Comparison of ENCODE assay signal across 22 cellular contexts in the genomic region with DNA sequence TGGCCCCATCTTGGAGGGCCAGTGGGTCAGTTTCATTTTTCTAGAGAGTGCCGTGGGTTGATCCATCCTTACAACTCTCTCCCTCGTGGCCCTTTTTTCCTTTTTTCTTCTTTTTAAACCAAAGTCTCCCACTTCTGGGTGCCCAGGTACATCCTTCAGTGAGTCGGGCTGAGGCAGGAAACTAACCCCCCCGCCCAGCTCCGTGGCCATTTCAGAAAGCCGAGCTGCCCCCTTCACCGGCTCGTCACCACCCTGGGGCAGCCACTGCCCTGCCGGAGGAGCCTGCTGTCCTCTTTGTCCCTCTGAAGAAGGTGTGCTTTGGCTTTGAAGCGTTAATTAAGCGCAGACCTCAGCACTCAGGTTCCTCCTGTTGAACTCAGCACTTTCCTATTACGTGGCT. TPM values are rescaled to one million over a fixed set of nuclear protein-coding genes. Genes with fewer than 3 reads are reported as not detected.
DNase-seq lines count a peak whose midpoint lies in the region; ATAC-seq, FAIRE-seq and TF ChIP-seq lines count a peak whose summit lies in the region.
"Had no signal": no experiment of that assay in that cellular context is flagged by ENCODE, and none has a peak within 500 bp of the region (broad histone marks: within the 10 kb centered on the region; RNA-seq: fewer than 3 reads in every experiment).

No MANE protein-coding gene starts in this region.

- POLR2A ChIA-PET in endothelial cell of umbilical vein (lab: Charles Lee) = no interaction called here

- intact Hi-C loops in endothelial cell of umbilical vein (cut with micrococcal nuclease) (no loop called here), lower leg skin (cut with DNase I; ENCODE audit: low total_unique reads) (no loop called here), Right ventricle myocardium inferior (cut with DNase I) (no loop called here)

- dilution Hi-C loops in endothelial cell of umbilical vein (cut with MboI; ENCODE audit: extremely low pct_ligation_motif_present, low sequenced_read_pairs) = no loop called here

- H3K9ac ChIP-seq in HUES64 (ENCODE audit: low read depth, low read length) (peak overlapping the region; percentile 35; the same call in 1 of the 2 replicates), endothelial cell of umbilical vein (replicated peaks; ENCODE audit: extremely low read depth, insufficient read depth, low read length) (no peak overlapping the region)

- H3K4me1 ChIP-seq in HUES64 (ENCODE audit: insufficient read depth, low read length) (peaks cover 20% of the 10 kb centered on the region), endothelial cell of umbilical vein (ENCODE audit: control insufficient read depth, extremely low read depth, insufficient read depth, low read length) (peaks cover 8% of the 10 kb centered on the region), osteoblast (ENCODE audit: insufficient read depth, low read length) (peaks cover 8% of the 10 kb centered on the region)

- CTCF ChIA-PET in endothelial cell of umbilical vein (lab: Charles Lee) = interaction anchor here (1.0 to 3.3 kb wide), 5 partner anchors 84 to 558 kb away, joined by 3 to 11 read pairs (median 3); no protein-coding TSS in a partner anchor

- no peak for FAIRE-seq in endothelial cell of umbilical vein (lab: Jason Lieb, UNC)
- FAIRE-seq: GM12878, GM19239 had no signal

- H3K4me2 ChIP-seq in endothelial cell of umbilical vein (ENCODE audit: insufficient read depth, low read length) (no peak overlapping the region), osteoblast (ENCODE audit: insufficient read depth, low read length) (peak overlapping the region; percentile 67)

- H2AFZ ChIP-seq in endothelial cell of umbilical vein (ENCODE audit: low read depth, low read length) (no peak overlapping the region), osteoblast (ENCODE audit: low read length) (peak overlapping the region; percentile 20)

- 37% methylated on average over 12 of the region's 12 CpGs for WGBS in HUES64
- 19 to 26% methylated on average over 12 of the region's 12 CpGs for WGBS in lower leg skin, 2 donors

- DNase-seq in ELR (ENCODE audit: low read depth) = peak; percentile 17
- DNase-seq in endothelial cell of umbilical vein (ENCODE audit: low read depth, low spot score) = no peak
- no peak for DNase-seq in osteoblast (ENCODE audit: insufficient read length, low spot score, missing footprints)
- DNase-seq in lower leg skin (ENCODE audit: low spot score in 2 of 2) = no peak
- no peak for DNase-seq in GM10266 (ENCODE audit: extremely low spot score)
- no peak for DNase-seq in Right ventricle myocardium inferior (ENCODE audit: missing footprints)
- DNase-seq: DND-41, GF-D8, GOT3, MM.1S, NCI-H1092, NCI-H1436 treated with DMSO at 0.1 percent for 48 hours, NCI-H2029, NCI-H82 had no signal

- no peak for ATAC-seq in Right ventricle myocardium inferior
- ATAC-seq: GM12878 had no signal

- H3K9me3 ChIP-seq in HUES64 (ENCODE audit: insufficient read depth, low read depth, low read length) = no peaks in the 10 kb centered on the region
- no peaks in the 10 kb centered on the region for H3K9me3 ChIP-seq in endothelial cell of umbilical vein (replicated peaks; ENCODE audit: control insufficient read depth, insufficient read depth, low read length)
- no peaks in the 10 kb centered on the region for H3K9me3 ChIP-seq in osteoblast (ENCODE audit: low read depth, low read length)
- H3K9me3 ChIP-seq: SJSA1 had no signal

- H3K4me3 ChIP-seq in HUES64 (ENCODE audit: low read length) (no peak overlapping the region), endothelial cell of umbilical vein (replicated peaks in 1 of 3; ENCODE audit: insufficient read depth in 1 of 3, low read depth in 1 of 3, low read length in 3 of 3) (no peak overlapping the region), osteoblast (ENCODE audit: insufficient read depth, low read length) (peak overlapping the region; percentile 33), lower leg skin (ENCODE audit: low read depth, poor library complexity, severe bottlenecking) (no peak overlapping the region)
- H3K4me3 ChIP-seq: GM12878, SJSA1 had no signal

- H4K20me1 ChIP-seq in endothelial cell of umbilical vein (replicated peaks; ENCODE audit: control insufficient read depth, extremely low read depth, insufficient read depth, low read length) (no peaks in the 10 kb centered on the region), osteoblast (ENCODE audit: insufficient read depth, low read length) (no peaks in the 10 kb centered on the region)

- H3K79me2 ChIP-seq in endothelial cell of umbilical vein (ENCODE audit: control insufficient read depth, insufficient read depth, low read length) (no peaks in the 10 kb centered on the region), osteoblast (ENCODE audit: insufficient read depth, low read length) (no peaks in the 10 kb centered on the region)

- BruUV-seq in endothelial cell of umbilical vein (replicated peaks; lab: Mats Ljungman, UMichigan) = no TSS peak

- H3K27ac ChIP-seq in HUES64 (ENCODE audit: low read depth, low read length) (no peak overlapping the region), endothelial cell of umbilical vein (ENCODE audit: insufficient read depth, low read depth, low read length) (no peak overlapping the region), osteoblast (ENCODE audit: low read depth, low read length) (no peak overlapping the region)
- H3K27ac ChIP-seq: SJSA1 had no signal

- no peaks in the 10 kb centered on the region for H3K9me1 ChIP-seq in endothelial cell of umbilical vein (replicated peaks; ENCODE audit: control insufficient read depth, extremely low read depth, insufficient read depth, low read length)

- no peak for TF ChIP-seq CTCF in endothelial cell of umbilical vein (IDR thresholded peaks at IDR 0.05; ENCODE audit: extremely low read depth in 1 of 2, insufficient read depth in 1 of 2, low read depth in 1 of 2, low read length in 2 of 2)
- TF ChIP-seq CTCF in osteoblast (IDR thresholded peaks at IDR 0.05; ENCODE audit: extremely low read depth, low read depth, low read length) = no peak
- no peak for TF ChIP-seq CTCF in lower leg skin (IDR thresholded peaks at IDR 0.05)
- no peak for TF ChIP-seq CTCF in GM10266 (IDR thresholded peaks at IDR 0.05; ENCODE audit: control insufficient read depth, insufficient read depth, low read depth, missing control alignments)

- no peaks in the 10 kb centered on the region for H3K36me3 ChIP-seq in HUES64 (ENCODE audit: insufficient read depth, low read length)
- no peaks in the 10 kb centered on the region for H3K36me3 ChIP-seq in endothelial cell of umbilical vein (ENCODE audit: control insufficient read depth in 2 of 2, extremely low read depth in 1 of 2, insufficient read depth in 2 of 2, low read length in 2 of 2)
- H3K36me3 ChIP-seq in osteoblast (ENCODE audit: insufficient read depth, low read length) = no peaks in the 10 kb centered on the region
- H3K36me3 ChIP-seq: SJSA1 had no signal

- peaks cover 44% of the 10 kb centered on the region for H3K27me3 ChIP-seq in HUES64 (ENCODE audit: insufficient read depth, low read length)
- peaks cover 37 to 58% of the 10 kb centered on the region in 2 experiments for H3K27me3 ChIP-seq in endothelial cell of umbilical vein (ENCODE audit: control insufficient read depth in 2 of 2, insufficient read depth in 2 of 2, low read length in 2 of 2)
- H3K27me3 ChIP-seq in osteoblast (ENCODE audit: insufficient read depth, low read length) = peaks cover 78% of the 10 kb centered on the region

- TF ChIP-seq POLR2A in endothelial cell of umbilical vein (IDR thresholded peaks at IDR 0.05; ENCODE audit: low read depth, low read length) = no peak
- no peak for TF ChIP-seq POLR2A in lower leg skin (IDR thresholded peaks at IDR 0.05)

TF ChIP-seq in endothelial cell of umbilical vein, 7 proteins besides CTCF, POLR2A, EP300 and RAD21 (continues in another document):
- TF ChIP-seq JUN (IDR thresholded peaks at IDR 0.05; ENCODE audit: borderline replicate concordance, insufficient read depth, insufficient read length, low read depth) (no peak), FOS (IDR thresholded peaks at IDR 0.05; ENCODE audit: borderline replicate concordance, insufficient read depth, low read length) (no peak), POLR2AphosphoS5 (IDR thresholded peaks at IDR 0.05; ENCODE audit: insufficient read depth, low read depth, low read length) (no peak), MYC (IDR thresholded peaks at IDR 0.05; ENCODE audit: low read depth, low read length) (no peak), EZH2 (IDR thresholded peaks at IDR 0.05; ENCODE audit: borderline replicate concordance, low read depth, low read length, severe bottlenecking) (peak; percentile 14)
- TF ChIP-seq, protein P1, sequence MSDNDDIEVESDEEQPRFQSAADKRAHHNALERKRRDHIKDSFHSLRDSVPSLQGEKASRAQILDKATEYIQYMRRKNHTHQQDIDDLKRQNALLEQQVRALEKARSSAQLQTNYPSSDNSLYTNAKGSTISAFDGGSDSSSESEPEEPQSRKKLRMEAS (IDR thresholded peaks at IDR 0.05; ENCODE audit: insufficient read depth, insufficient read length) = no peak

RNA-seq across cellular contexts. Expression of a gene that starts 5.2 kb away (rescaled TPM):
- polyA plus RNA-seq in HUES64 (2013, experiment 1 of 2) = 0.80 TPM
- polyA plus RNA-seq in HUES64 (2013, experiment 2 of 2) = 1.1 TPM
- total RNA-seq in endothelial cell of umbilical vein (not detected in 2 replicates), osteoblast (0.29 and 0.36 TPM in 2 replicates), lower leg skin (not detected), Right ventricle myocardium inferior (2.9 TPM)
- polyA plus RNA-seq in endothelial cell of umbilical vein = 0.14 TPM in 1 of 2 replicates, not detected in the other
- polyA plus RNA-seq in endothelial cell of umbilical vein (2011; cell fraction: cytosol; rRNA removed) = 0.07 TPM in 1 of 2 replicates, not detected in the other
- polyA plus RNA-seq in endothelial cell of umbilical vein (2011; cell fraction: nucleus; rRNA removed) = not detected in 2 replicates
- not detected in 2 replicates for polyA plus RNA-seq in endothelial cell of umbilical vein (2012)
- polyA minus RNA-seq in endothelial cell of umbilical vein = not detected in 2 replicates
- not detected for polyA minus RNA-seq in endothelial cell of umbilical vein (2011; cell fraction: cytosol; rRNA and poly(A)+ RNA removed)
- polyA minus RNA-seq in endothelial cell of umbilical vein (2011; cell fraction: nucleus; rRNA and poly(A)+ RNA removed) = not detected in 2 replicates
- total RNA-seq: GM12878, LHCN-M2, NCI-H460 had no signal
- polyA plus RNA-seq: AG04450, CD14-positive monocyte had no signal

RNA-seq across cellular contexts. Expression of a gene that starts 8.5 kb away (rescaled TPM):
- polyA plus RNA-seq in HUES64 (2013, experiment 1 of 2) = 17.8 TPM
- 18.0 TPM for polyA plus RNA-seq in HUES64 (2013, experiment 2 of 2)
- 12.0 and 13.8 TPM in 2 replicates for total RNA-seq in endothelial cell of umbilical vein
- 3.6 and 4.9 TPM in 2 replicates for polyA plus RNA-seq in endothelial cell of umbilical vein
- polyA plus RNA-seq in endothelial cell of umbilical vein (2011; cell fraction: cytosol; rRNA removed) = 10.0 and 12.4 TPM in 2 replicates
- polyA plus RNA-seq in endothelial cell of umbilical vein (2011; cell fraction: nucleus; rRNA removed) = 5.1 and 9.3 TPM in 2 replicates
- polyA plus RNA-seq in endothelial cell of umbilical vein (2012) = 11.1 and 13.2 TPM in 2 replicates
- 1.2 and 3.1 TPM in 2 replicates for polyA minus RNA-seq in endothelial cell of umbilical vein
- 5.8 TPM for polyA minus RNA-seq in endothelial cell of umbilical vein (2011; cell fraction: cytosol; rRNA and poly(A)+ RNA removed)
- 3.9 and 4.0 TPM in 2 replicates for polyA minus RNA-seq in endothelial cell of umbilical vein (2011; cell fraction: nucleus; rRNA and poly(A)+ RNA removed)
- total RNA-seq in osteoblast = 8.0 and 8.3 TPM in 2 replicates
- 10 to 100 TPM in 3 of 4 donors, 1 to 10 TPM in 1; 9.3 to 12.2 (median 10.7) TPM for total RNA-seq in lower leg skin
- total RNA-seq in Right ventricle myocardium inferior = 17.2 TPM
